In genomic region chr2:134835471-134835870, GRCh38 we compare ENCODE assay signal across 39 cellular contexts. TPM values are rescaled to one million over a fixed set of nuclear protein-coding genes. Genes with fewer than 3 reads are reported as not detected.
"Had no signal": no experiment of that assay in that cellular context is flagged by ENCODE, and none has a peak within 500 bp of the region (broad histone marks: within the 10 kb centered on the region; RNA-seq: fewer than 3 reads in every experiment).

No MANE protein-coding gene starts in this region.

- H3K27me3 ChIP-seq: MG63 had no signal

- H3K36me3 ChIP-seq: MG63 had no signal

- H3K4me3 ChIP-seq: MG63 had no signal

- H3K9ac ChIP-seq: KMS-11 had no signal

- DNase-seq: Karpas-422, Kasumi-1, MG63, MM.1S, MV-4-11, NCI-H1048, NCI-H1092, NCI-H1092 treated with DMSO at 0.1 percent for 48 hours, NCI-H1105, NCI-H1105 treated with DMSO at 0.1 percent for 48 hours, NCI-H1417, NCI-H1417 treated with DMSO at 0.1 percent for 48 hours, NCI-H1436, NCI-H1436 treated with DMSO at 0.1 percent for 48 hours, NCI-H146, NCI-H1694, NCI-H1694 treated with DMSO at 0.1 percent for 48 hours, NCI-H187, NCI-H187 treated with DMSO at 0.1 percent for 48 hours, NCI-H1930, NCI-H2029, NCI-H2029 treated with DMSO at 0.1 percent for 48 hours, NCI-H2081, NCI-H2081 treated with DMSO at 0.1 percent for 48 hours, NCI-H2107, NCI-H2171, NCI-H2171 treated with DMSO at 0.1 percent for 48 hours, NCI-H2227 treated with DMSO at 0.1 percent for 48 hours, NCI-H226, NCI-H345, NCI-H446, NCI-H446 treated with DMSO at 0.1 percent for 48 hours, NCI-H510A, NCI-H510A treated with DMSO at 0.1 percent for 48 hours had no signal

- H3K4me2 ChIP-seq: KMS-11 had no signal

- H3K27ac ChIP-seq: KMS-11 had no signal

RNA-seq across cellular contexts. Expression of gene ACMSD, which starts 2.9 kb away (rescaled TPM):
- total RNA-seq: LHCN-M2, M059J, MCF 10A, NCI-H460 had no signal
